In the genomic region with DNA sequence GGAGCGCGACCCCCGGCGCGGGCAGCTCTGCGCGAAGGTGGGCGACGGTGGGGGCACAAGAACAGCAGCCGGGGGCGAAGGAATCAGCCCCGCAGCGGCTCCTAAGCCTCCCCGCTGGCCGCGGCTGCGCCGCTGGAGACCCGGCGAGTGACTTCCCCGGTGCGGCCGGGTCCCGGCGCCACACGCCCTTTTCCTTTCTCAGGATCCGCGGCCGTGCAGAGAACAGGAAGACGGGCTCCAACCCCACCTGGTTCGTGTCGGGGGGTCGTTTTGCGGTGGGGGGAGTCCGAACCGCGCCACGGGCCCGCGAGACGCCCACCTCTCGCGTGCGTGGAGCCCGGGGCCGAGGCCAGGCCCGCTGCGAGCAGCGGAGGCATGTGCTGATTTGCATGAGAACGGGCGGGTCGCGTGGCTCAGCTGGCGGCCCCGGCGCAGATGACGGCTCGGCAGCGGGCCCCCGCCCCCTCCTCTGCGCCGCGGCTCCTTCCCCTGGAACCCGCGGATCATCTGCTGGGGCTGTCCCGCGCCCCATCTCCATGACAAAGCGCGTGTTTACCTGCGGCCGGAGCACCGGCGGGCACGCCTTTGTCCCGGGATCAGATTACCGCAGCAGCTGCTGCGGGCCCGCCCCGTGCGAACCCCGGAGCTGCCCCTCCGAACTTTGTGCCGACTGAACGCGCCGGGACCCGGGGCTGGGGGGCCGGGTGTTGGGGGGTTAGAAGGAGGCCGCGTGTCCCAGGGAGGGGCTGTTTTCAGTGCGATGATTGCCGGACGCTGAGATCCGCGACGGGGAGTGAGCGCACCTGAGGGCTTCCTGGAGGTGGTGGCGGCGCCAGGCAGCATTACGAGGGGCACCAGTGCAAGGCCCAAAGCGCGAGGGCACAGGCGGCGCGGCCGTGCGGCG, we compare ENCODE assay signal across 1 cellular context.
TF ChIP-seq lines count a peak whose summit lies in the region.

No MANE protein-coding gene starts in this region.

TF ChIP-seq in HepG2, 621 proteins besides CTCF, POLR2A, EP300 and RAD21 (continued from another document and continues in another):
- TF ChIP-seq ZNF776 (CRISPR knock-in tag; IDR thresholded peaks at IDR 0.05), result 0 out of 2 replicates have a peak, but pooled peaks have one; percentile 23
- 0 out of 2 replicates have a peak, but pooled peaks have one; percentile 12 for TF ChIP-seq ERF (CRISPR knock-in tag; IDR thresholded peaks at IDR 0.05)
- TF ChIP-seq, protein P1, sequence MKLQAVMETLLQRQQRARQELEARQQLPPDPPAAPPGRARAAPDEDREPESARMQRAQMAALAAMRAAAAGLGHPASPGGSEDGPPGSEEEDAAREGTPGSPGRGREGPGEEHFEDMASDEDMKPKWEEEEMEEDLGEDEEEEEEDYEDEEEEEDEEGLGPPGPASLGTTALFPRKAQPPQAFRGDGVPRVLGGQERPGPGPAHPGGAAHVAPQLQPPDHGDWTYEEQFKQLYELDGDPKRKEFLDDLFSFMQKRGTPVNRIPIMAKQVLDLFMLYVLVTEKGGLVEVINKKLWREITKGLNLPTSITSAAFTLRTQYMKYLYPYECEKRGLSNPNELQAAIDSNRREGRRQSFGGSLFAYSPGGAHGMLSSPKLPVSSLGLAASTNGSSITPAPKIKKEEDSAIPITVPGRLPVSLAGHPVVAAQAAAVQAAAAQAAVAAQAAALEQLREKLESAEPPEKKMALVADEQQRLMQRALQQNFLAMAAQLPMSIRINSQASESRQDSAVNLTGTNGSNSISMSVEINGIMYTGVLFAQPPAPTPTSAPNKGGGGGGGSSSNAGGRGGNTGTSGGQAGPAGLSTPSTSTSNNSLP (IDR thresholded peaks at IDR 0.05; ENCODE audit: low read depth, low read length), result no peak
- no peak for TF ChIP-seq MBNL3 (CRISPR knock-in tag; conservative IDR thresholded peaks at IDR 0.05)
- peak; percentile 49; the same call in 1 of the 2 replicates for TF ChIP-seq ZNF772 (CRISPR knock-in tag; IDR thresholded peaks at IDR 0.05)
- TF ChIP-seq, protein P2, sequence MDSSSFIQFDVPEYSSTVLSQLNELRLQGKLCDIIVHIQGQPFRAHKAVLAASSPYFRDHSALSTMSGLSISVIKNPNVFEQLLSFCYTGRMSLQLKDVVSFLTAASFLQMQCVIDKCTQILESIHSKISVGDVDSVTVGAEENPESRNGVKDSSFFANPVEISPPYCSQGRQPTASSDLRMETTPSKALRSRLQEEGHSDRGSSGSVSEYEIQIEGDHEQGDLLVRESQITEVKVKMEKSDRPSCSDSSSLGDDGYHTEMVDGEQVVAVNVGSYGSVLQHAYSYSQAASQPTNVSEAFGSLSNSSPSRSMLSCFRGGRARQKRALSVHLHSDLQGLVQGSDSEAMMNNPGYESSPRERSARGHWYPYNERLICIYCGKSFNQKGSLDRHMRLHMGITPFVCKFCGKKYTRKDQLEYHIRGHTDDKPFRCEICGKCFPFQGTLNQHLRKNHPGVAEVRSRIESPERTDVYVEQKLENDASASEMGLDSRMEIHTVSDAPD (CRISPR knock-in tag; IDR thresholded peaks at IDR 0.05), result 0 out of 2 replicates have a peak, but pooled peaks have one; percentile 25
- TF ChIP-seq SPEN (CRISPR knock-in tag; IDR thresholded peaks at IDR 0.05; ENCODE audit: low read depth), result no peak
- 0 out of 2 replicates have a peak, but pooled peaks have one; percentile 13 for TF ChIP-seq HOXD1 (CRISPR knock-in tag; IDR thresholded peaks at IDR 0.05)
- no peak for TF ChIP-seq ZNF766 (CRISPR knock-in tag; IDR thresholded peaks at IDR 0.05; ENCODE audit: borderline replicate concordance)
- no peak for TF ChIP-seq SP140L (CRISPR knock-in tag; IDR thresholded peaks at IDR 0.05; ENCODE audit: borderline replicate concordance)
- no peak for TF ChIP-seq ZNF775 (CRISPR knock-in tag; IDR thresholded peaks at IDR 0.05; ENCODE audit: borderline replicate concordance)
- TF ChIP-seq, protein P3, sequence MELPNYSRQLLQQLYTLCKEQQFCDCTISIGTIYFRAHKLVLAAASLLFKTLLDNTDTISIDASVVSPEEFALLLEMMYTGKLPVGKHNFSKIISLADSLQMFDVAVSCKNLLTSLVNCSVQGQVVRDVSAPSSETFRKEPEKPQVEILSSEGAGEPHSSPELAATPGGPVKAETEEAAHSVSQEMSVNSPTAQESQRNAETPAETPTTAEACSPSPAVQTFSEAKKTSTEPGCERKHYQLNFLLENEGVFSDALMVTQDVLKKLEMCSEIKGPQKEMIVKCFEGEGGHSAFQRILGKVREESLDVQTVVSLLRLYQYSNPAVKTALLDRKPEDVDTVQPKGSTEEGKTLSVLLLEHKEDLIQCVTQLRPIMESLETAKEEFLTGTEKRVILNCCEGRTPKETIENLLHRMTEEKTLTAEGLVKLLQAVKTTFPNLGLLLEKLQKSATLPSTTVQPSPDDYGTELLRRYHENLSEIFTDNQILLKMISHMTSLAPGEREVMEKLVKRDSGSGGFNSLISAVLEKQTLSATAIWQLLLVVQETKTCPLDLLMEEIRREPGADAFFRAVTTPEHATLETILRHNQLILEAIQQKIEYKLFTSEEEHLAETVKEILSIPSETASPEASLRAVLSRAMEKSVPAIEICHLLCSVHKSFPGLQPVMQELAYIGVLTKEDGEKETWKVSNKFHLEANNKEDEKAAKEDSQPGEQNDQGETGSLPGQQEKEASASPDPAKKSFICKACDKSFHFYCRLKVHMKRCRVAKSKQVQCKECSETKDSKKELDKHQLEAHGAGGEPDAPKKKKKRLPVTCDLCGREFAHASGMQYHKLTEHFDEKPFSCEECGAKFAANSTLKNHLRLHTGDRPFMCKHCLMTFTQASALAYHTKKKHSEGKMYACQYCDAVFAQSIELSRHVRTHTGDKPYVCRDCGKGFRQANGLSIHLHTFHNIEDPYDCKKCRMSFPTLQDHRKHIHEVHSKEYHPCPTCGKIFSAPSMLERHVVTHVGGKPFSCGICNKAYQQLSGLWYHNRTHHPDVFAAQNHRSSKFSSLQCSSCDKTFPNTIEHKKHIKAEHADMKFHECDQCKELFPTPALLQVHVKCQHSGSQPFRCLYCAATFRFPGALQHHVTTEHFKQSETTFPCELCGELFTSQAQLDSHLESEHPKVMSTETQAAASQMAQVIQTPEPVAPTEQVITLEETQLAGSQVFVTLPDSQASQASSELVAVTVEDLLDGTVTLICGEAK (IDR thresholded peaks at IDR 0.05), result no peak
- TF ChIP-seq, protein P3 (CRISPR knock-in tag; IDR thresholded peaks at IDR 0.05), result no peak
- no peak for TF ChIP-seq ZNF432 (CRISPR knock-in tag; IDR thresholded peaks at IDR 0.05; ENCODE audit: borderline replicate concordance)
- TF ChIP-seq, protein P4, sequence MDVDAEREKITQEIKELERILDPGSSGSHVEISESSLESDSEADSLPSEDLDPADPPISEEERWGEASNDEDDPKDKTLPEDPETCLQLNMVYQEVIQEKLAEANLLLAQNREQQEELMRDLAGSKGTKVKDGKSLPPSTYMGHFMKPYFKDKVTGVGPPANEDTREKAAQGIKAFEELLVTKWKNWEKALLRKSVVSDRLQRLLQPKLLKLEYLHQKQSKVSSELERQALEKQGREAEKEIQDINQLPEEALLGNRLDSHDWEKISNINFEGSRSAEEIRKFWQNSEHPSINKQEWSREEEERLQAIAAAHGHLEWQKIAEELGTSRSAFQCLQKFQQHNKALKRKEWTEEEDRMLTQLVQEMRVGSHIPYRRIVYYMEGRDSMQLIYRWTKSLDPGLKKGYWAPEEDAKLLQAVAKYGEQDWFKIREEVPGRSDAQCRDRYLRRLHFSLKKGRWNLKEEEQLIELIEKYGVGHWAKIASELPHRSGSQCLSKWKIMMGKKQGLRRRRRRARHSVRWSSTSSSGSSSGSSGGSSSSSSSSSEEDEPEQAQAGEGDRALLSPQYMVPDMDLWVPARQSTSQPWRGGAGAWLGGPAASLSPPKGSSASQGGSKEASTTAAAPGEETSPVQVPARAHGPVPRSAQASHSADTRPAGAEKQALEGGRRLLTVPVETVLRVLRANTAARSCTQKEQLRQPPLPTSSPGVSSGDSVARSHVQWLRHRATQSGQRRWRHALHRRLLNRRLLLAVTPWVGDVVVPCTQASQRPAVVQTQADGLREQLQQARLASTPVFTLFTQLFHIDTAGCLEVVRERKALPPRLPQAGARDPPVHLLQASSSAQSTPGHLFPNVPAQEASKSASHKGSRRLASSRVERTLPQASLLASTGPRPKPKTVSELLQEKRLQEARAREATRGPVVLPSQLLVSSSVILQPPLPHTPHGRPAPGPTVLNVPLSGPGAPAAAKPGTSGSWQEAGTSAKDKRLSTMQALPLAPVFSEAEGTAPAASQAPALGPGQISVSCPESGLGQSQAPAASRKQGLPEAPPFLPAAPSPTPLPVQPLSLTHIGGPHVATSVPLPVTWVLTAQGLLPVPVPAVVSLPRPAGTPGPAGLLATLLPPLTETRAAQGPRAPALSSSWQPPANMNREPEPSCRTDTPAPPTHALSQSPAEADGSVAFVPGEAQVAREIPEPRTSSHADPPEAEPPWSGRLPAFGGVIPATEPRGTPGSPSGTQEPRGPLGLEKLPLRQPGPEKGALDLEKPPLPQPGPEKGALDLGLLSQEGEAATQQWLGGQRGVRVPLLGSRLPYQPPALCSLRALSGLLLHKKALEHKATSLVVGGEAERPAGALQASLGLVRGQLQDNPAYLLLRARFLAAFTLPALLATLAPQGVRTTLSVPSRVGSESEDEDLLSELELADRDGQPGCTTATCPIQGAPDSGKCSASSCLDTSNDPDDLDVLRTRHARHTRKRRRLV (CRISPR knock-in tag; IDR thresholded peaks at IDR 0.05), result no peak
- TF ChIP-seq, protein P5, sequence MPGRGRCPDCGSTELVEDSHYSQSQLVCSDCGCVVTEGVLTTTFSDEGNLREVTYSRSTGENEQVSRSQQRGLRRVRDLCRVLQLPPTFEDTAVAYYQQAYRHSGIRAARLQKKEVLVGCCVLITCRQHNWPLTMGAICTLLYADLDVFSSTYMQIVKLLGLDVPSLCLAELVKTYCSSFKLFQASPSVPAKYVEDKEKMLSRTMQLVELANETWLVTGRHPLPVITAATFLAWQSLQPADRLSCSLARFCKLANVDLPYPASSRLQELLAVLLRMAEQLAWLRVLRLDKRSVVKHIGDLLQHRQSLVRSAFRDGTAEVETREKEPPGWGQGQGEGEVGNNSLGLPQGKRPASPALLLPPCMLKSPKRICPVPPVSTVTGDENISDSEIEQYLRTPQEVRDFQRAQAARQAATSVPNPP (CRISPR knock-in tag; IDR thresholded peaks at IDR 0.05), result 0 out of 2 replicates have a peak, but pooled peaks have one; percentile 16
- TF ChIP-seq HOXA3 (CRISPR knock-in tag; IDR thresholded peaks at IDR 0.05), result peak; percentile 37; the same call in 1 of the 2 replicates
- TF ChIP-seq CCDC6 (CRISPR knock-in tag; IDR thresholded peaks at IDR 0.05), result no peak; the same call in 1 of the 2 replicates
- no peak for TF ChIP-seq SCMH1 (CRISPR knock-in tag; IDR thresholded peaks at IDR 0.05; ENCODE audit: borderline replicate concordance)
- no peak for TF ChIP-seq ZNF431 (CRISPR knock-in tag; IDR thresholded peaks at IDR 0.05; ENCODE audit: borderline replicate concordance, low read depth)
- TF ChIP-seq, protein P6, sequence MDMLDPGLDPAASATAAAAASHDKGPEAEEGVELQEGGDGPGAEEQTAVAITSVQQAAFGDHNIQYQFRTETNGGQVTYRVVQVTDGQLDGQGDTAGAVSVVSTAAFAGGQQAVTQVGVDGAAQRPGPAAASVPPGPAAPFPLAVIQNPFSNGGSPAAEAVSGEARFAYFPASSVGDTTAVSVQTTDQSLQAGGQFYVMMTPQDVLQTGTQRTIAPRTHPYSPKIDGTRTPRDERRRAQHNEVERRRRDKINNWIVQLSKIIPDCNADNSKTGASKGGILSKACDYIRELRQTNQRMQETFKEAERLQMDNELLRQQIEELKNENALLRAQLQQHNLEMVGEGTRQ (IDR thresholded peaks at IDR 0.05; ENCODE audit: low read depth, low read length), result no peak
- TF ChIP-seq, protein P6 (CRISPR knock-in tag; IDR thresholded peaks at IDR 0.05; ENCODE audit: borderline replicate concordance), result no peak
- no peak for TF ChIP-seq SUZ12 (IDR thresholded peaks at IDR 0.05; ENCODE audit: low read depth, low read length)
- TF ChIP-seq, protein P7, sequence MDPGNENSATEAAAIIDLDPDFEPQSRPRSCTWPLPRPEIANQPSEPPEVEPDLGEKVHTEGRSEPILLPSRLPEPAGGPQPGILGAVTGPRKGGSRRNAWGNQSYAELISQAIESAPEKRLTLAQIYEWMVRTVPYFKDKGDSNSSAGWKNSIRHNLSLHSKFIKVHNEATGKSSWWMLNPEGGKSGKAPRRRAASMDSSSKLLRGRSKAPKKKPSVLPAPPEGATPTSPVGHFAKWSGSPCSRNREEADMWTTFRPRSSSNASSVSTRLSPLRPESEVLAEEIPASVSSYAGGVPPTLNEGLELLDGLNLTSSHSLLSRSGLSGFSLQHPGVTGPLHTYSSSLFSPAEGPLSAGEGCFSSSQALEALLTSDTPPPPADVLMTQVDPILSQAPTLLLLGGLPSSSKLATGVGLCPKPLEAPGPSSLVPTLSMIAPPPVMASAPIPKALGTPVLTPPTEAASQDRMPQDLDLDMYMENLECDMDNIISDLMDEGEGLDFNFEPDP (CRISPR knock-in tag; conservative IDR thresholded peaks at IDR 0.05), result 0 out of 2 replicates have a peak, but pooled peaks have one; percentile 80
- TF ChIP-seq ZNF777 (CRISPR knock-in tag; IDR thresholded peaks at IDR 0.05), result peak; percentile 4; the same call in 1 of the 2 replicates
- TF ChIP-seq ZSCAN20 (CRISPR knock-in tag; IDR thresholded peaks at IDR 0.05; ENCODE audit: borderline replicate concordance), result 0 out of 2 replicates have a peak, but pooled peaks have one; percentile 30
